In genomic region chr17:35588196-35588920, GRCh38 we compare ENCODE assay signal across 8 cellular contexts. TPM values are rescaled to one million over a fixed set of nuclear protein-coding genes. Genes with fewer than 3 reads are reported as not detected.
A peak's percentile ranks its signal among the peaks of the same experiment; 100 is the strongest.
DNase-seq lines count a peak whose midpoint lies in the region; TF ChIP-seq lines count a peak whose summit lies in the region.

No MANE protein-coding gene starts in this region.

- H3K36me3 ChIP-seq in Loucy (ENCODE audit: insufficient read depth, low read length), result no peaks in the 10 kb centered on the region

- peaks cover 33% of the 10 kb centered on the region for H3K4me1 ChIP-seq in Loucy (ENCODE audit: insufficient read depth, low read length, poor library complexity, severe bottlenecking)

- H2AFZ ChIP-seq in Loucy (ENCODE audit: low read length), result no peak overlapping the region

- peak overlapping the region; percentile 94 for H3K4me3 ChIP-seq in Loucy (ENCODE audit: low read length, poor library complexity, severe bottlenecking)

- H3K4me2 ChIP-seq in Loucy (ENCODE audit: low read depth, low read length, poor library complexity, severe bottlenecking), result peak overlapping the region; percentile 69

- peaks cover 34% of the 10 kb centered on the region for H4K20me1 ChIP-seq in Loucy (ENCODE audit: insufficient read depth, low read length, poor library complexity, severe bottlenecking)

- H3F3A ChIP-seq in Loucy (ENCODE audit: low read depth), result no peaks in the 10 kb centered on the region

- H3K27me3 ChIP-seq in Loucy (ENCODE audit: insufficient read depth, low read length, poor library complexity, severe bottlenecking), result peaks cover 5% of the 10 kb centered on the region

- H3K79me2 ChIP-seq in Loucy (ENCODE audit: insufficient read depth, low read length), result peaks cover 58% of the 10 kb centered on the region

- no peaks in the 10 kb centered on the region for H3K9me2 ChIP-seq in Loucy (replicated peaks; ENCODE audit: low read depth, low read length)

- H3K9me3 ChIP-seq in Loucy (ENCODE audit: insufficient read depth, low read depth, low read length), result no peaks in the 10 kb centered on the region

- in situ Hi-C loops in T47D (cut with HindIII; ENCODE audit: low pct_unique_long_range_greater_than_20kb, low sequenced_read_pairs), result no loop called here

- peak overlapping the region; percentile 86 for H3K9ac ChIP-seq in Loucy (ENCODE audit: low read depth, low read length, poor library complexity, severe bottlenecking)

- DNase-seq in DMS79 treated with DMSO at 0.1 percent for 48 hours (lab: John Stamatoyannopoulos, UW) (peak; percentile 20), T47D (ENCODE audit: low read depth in 1 of 2, low spot score in 1 of 2) (peak; percentile 63 to 89), mucosa of gallbladder (ENCODE audit: low spot score) (peak; percentile 18), NCI-H526 treated with DMSO at 0.1 percent for 48 hours (lab: John Stamatoyannopoulos, UW) (no peak), NOMO-1 treated with dmso at 0.1 percent for 144 hours (lab: John Stamatoyannopoulos, UW; ENCODE audit: unreplicated experiment) (no peak), HuH-7.5 (ENCODE audit: low spot score) (no peak), NCI-H2107 treated with DMSO at 0.1 percent for 48 hours (lab: John Stamatoyannopoulos, UW; ENCODE audit: unreplicated experiment) (no peak)

- TF ChIP-seq CTCF in Loucy (conservative IDR thresholded peaks at IDR 0.05; ENCODE audit: low read length), result no peak

RNA-seq across cellular contexts. Expression of gene AP2B1, which starts 1.2 kb away (rescaled TPM):
- 162 TPM for total RNA-seq in mucosa of gallbladder

RNA-seq across cellular contexts. Expression of gene PEX12, which starts 10.0 kb away (rescaled TPM):
- total RNA-seq in mucosa of gallbladder, result 7.5 TPM

RNA-seq across cellular contexts. Expression of gene SLFN14, which starts 27.7 kb away (rescaled TPM):
- total RNA-seq in mucosa of gallbladder, result not detected

RNA-seq across cellular contexts. Expression of gene SLFN12L, which starts 50.9 kb away (rescaled TPM):
- 3.3 TPM for total RNA-seq in mucosa of gallbladder

Comparison
In these comparisons a context has a peak if more than half of its experiments do, and no peak if none do; other contexts are left out.
1. DNase-seq: peak in DMS79 treated with DMSO at 0.1 percent for 48 hours (single experiment), T47D (2 of 2) and mucosa of gallbladder (single experiment); none in NCI-H526 treated with DMSO at 0.1 percent for 48 hours (single experiment), NOMO-1 treated with dmso at 0.1 percent for 144 hours (single experiment), HuH-7.5 (single experiment) and NCI-H2107 treated with DMSO at 0.1 percent for 48 hours (single experiment).